In genomic region chr22:27774200-27774599, GRCh38 we compare ENCODE assay signal across 1 cellular context.
TF ChIP-seq lines count a peak whose summit lies in the region.

No MANE protein-coding gene starts in this region.

TF ChIP-seq in HepG2, 621 proteins besides CTCF, POLR2A, EP300 and RAD21:
- TF ChIP-seq ZNF768 (CRISPR knock-in tag; IDR thresholded peaks at IDR 0.05) (peak; percentile 96), PTBP1 (IDR thresholded peaks at IDR 0.05; ENCODE audit: low read depth, low read length, poor library complexity, severe bottlenecking) (no peak), ZNF224 (CRISPR knock-in tag; IDR thresholded peaks at IDR 0.05) (no peak), ZNF776 (CRISPR knock-in tag; IDR thresholded peaks at IDR 0.05) (no peak), SNAPC2 (CRISPR knock-in tag; IDR thresholded peaks at IDR 0.05) (no peak)
